ENCODE assay signal across 2 cellular contexts in the genomic region with DNA sequence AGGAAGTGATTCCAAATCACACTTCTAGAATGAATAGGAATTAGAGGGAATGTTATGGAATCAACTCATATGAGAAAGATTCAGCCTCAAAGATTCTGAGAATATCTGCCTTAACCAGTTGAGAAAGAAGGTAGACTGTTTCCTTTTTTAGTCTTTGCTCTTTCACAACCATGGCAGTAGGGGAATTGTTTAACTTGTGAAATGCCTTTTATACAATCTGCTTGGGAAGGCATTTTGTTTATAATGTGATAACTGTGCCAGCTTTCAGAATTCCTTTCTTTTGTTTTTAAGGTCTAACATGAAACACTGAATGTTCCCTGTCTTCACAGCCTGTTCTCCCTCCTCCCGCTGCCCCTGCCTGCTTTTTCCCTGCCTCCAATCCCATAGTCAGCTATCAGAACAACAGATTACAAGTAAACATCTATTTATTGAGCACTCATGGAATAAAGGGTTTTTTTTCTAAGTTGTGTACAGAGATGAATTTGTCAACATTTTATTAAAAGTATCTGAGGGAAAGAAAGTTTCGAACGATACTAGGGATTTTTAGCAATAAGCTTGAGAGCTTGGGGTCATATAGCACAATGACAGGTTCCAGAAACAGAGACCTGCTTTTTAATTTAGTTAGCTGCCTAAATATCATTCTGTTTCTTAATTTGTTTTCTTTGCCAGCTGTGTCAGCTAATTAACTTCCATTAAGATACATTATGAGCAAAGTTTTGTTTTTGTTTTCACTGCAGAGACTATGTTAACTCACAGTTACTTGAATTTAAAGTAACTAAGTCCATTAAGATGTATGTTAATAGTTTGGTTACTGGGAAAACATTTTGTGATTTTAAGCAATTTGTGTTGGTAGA.
A peak's percentile ranks its signal among the peaks of the same experiment; 100 is the strongest.
TF ChIP-seq lines count a peak whose summit lies in the region.

No MANE protein-coding gene starts in this region.

TF ChIP-seq in liver, 16 proteins besides CTCF, POLR2A, EP300 and RAD21:
- TF ChIP-seq SP1 (IDR thresholded peaks at IDR 0.05) (no peak), YY1 (IDR thresholded peaks at IDR 0.05) (peak; percentile 73), JUND (IDR thresholded peaks at IDR 0.05) (no peak), FOXA1 (IDR thresholded peaks at IDR 0.05) (no peak), HNF4G (IDR thresholded peaks at IDR 0.05) (no peak), NR2F2 (IDR thresholded peaks at IDR 0.05) (no peak), EGR1 (IDR thresholded peaks at IDR 0.05; ENCODE audit: low read depth in 2 of 2) (no peak), RXRA (IDR thresholded peaks at IDR 0.05) (no peak), TAF1 (conservative IDR thresholded peaks at IDR 0.05) (no peak), HNF4A (conservative IDR thresholded peaks at IDR 0.05) (peak in 1 of 2 donors; percentile 10)
- TF ChIP-seq, protein P1, sequence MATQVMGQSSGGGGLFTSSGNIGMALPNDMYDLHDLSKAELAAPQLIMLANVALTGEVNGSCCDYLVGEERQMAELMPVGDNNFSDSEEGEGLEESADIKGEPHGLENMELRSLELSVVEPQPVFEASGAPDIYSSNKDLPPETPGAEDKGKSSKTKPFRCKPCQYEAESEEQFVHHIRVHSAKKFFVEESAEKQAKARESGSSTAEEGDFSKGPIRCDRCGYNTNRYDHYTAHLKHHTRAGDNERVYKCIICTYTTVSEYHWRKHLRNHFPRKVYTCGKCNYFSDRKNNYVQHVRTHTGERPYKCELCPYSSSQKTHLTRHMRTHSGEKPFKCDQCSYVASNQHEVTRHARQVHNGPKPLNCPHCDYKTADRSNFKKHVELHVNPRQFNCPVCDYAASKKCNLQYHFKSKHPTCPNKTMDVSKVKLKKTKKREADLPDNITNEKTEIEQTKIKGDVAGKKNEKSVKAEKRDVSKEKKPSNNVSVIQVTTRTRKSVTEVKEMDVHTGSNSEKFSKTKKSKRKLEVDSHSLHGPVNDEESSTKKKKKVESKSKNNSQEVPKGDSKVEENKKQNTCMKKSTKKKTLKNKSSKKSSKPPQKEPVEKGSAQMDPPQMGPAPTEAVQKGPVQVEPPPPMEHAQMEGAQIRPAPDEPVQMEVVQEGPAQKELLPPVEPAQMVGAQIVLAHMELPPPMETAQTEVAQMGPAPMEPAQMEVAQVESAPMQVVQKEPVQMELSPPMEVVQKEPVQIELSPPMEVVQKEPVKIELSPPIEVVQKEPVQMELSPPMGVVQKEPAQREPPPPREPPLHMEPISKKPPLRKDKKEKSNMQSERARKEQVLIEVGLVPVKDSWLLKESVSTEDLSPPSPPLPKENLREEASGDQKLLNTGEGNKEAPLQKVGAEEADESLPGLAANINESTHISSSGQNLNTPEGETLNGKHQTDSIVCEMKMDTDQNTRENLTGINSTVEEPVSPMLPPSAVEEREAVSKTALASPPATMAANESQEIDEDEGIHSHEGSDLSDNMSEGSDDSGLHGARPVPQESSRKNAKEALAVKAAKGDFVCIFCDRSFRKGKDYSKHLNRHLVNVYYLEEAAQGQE (IDR thresholded peaks at IDR 0.05), result no peak
- TF ChIP-seq, protein P2, sequence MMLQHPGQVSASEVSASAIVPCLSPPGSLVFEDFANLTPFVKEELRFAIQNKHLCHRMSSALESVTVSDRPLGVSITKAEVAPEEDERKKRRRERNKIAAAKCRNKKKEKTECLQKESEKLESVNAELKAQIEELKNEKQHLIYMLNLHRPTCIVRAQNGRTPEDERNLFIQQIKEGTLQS (IDR thresholded peaks at IDR 0.05), result no peak
TF ChIP-seq in liver: peak in this region for 2.

TF ChIP-seq in HepG2, 621 proteins besides CTCF, POLR2A, EP300 and RAD21:
- no peak for TF ChIP-seq ZNF550 (CRISPR knock-in tag; IDR thresholded peaks at IDR 0.05; ENCODE audit: borderline replicate concordance)
- TF ChIP-seq KDM5B (CRISPR knock-in tag; IDR thresholded peaks at IDR 0.05; ENCODE audit: borderline replicate concordance), result no peak
- TF ChIP-seq, protein P3, sequence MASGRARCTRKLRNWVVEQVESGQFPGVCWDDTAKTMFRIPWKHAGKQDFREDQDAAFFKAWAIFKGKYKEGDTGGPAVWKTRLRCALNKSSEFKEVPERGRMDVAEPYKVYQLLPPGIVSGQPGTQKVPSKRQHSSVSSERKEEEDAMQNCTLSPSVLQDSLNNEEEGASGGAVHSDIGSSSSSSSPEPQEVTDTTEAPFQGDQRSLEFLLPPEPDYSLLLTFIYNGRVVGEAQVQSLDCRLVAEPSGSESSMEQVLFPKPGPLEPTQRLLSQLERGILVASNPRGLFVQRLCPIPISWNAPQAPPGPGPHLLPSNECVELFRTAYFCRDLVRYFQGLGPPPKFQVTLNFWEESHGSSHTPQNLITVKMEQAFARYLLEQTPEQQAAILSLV (CRISPR knock-in tag; IDR thresholded peaks at IDR 0.05; ENCODE audit: borderline replicate concordance), result no peak
- TF ChIP-seq, protein P4, sequence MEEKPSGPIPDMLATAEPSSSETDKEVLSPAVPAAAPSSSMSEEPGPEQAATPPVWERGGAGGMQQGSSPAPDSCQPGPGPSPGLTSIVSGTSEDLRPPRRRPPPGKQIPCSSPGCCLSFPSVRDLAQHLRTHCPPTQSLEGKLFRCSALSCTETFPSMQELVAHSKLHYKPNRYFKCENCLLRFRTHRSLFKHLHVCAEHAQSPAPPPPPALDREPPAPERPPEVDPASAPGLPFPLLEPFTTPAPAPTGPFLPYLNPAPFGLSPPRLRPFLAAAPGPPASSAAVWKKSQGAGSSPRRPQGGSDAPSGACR (CRISPR knock-in tag; IDR thresholded peaks at IDR 0.05), result no peak
- TF ChIP-seq GABPB1 (CRISPR knock-in tag; IDR thresholded peaks at IDR 0.05), result no peak
- TF ChIP-seq, protein P5, sequence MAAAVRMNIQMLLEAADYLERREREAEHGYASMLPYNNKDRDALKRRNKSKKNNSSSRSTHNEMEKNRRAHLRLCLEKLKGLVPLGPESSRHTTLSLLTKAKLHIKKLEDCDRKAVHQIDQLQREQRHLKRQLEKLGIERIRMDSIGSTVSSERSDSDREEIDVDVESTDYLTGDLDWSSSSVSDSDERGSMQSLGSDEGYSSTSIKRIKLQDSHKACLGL (CRISPR knock-in tag; IDR thresholded peaks at IDR 0.05), result no peak
- TF ChIP-seq IRX3 (CRISPR knock-in tag; IDR thresholded peaks at IDR 0.05; ENCODE audit: borderline replicate concordance, low read depth), result no peak
- TF ChIP-seq AHR (CRISPR knock-in tag; IDR thresholded peaks at IDR 0.05), result no peak
- no peak for TF ChIP-seq MED8 (CRISPR knock-in tag; IDR thresholded peaks at IDR 0.05; ENCODE audit: insufficient replicate concordance)
- no peak for TF ChIP-seq RBAK (CRISPR knock-in tag; IDR thresholded peaks at IDR 0.05)
- no peak for TF ChIP-seq FOXO1 (CRISPR knock-in tag; IDR thresholded peaks at IDR 0.05)
- no peak for TF ChIP-seq NCOA2 (CRISPR knock-in tag; IDR thresholded peaks at IDR 0.05)
- TF ChIP-seq U2AF1 (optimal IDR thresholded peaks at IDR 0.05; ENCODE audit: low read depth, low read length), result no peak
- TF ChIP-seq, protein P6, sequence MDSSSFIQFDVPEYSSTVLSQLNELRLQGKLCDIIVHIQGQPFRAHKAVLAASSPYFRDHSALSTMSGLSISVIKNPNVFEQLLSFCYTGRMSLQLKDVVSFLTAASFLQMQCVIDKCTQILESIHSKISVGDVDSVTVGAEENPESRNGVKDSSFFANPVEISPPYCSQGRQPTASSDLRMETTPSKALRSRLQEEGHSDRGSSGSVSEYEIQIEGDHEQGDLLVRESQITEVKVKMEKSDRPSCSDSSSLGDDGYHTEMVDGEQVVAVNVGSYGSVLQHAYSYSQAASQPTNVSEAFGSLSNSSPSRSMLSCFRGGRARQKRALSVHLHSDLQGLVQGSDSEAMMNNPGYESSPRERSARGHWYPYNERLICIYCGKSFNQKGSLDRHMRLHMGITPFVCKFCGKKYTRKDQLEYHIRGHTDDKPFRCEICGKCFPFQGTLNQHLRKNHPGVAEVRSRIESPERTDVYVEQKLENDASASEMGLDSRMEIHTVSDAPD (CRISPR knock-in tag; IDR thresholded peaks at IDR 0.05), result no peak
- TF ChIP-seq, protein P7, sequence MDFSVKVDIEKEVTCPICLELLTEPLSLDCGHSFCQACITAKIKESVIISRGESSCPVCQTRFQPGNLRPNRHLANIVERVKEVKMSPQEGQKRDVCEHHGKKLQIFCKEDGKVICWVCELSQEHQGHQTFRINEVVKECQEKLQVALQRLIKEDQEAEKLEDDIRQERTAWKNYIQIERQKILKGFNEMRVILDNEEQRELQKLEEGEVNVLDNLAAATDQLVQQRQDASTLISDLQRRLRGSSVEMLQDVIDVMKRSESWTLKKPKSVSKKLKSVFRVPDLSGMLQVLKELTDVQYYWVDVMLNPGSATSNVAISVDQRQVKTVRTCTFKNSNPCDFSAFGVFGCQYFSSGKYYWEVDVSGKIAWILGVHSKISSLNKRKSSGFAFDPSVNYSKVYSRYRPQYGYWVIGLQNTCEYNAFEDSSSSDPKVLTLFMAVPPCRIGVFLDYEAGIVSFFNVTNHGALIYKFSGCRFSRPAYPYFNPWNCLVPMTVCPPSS (IDR thresholded peaks at IDR 0.05), result no peak
- TF ChIP-seq, protein P8, sequence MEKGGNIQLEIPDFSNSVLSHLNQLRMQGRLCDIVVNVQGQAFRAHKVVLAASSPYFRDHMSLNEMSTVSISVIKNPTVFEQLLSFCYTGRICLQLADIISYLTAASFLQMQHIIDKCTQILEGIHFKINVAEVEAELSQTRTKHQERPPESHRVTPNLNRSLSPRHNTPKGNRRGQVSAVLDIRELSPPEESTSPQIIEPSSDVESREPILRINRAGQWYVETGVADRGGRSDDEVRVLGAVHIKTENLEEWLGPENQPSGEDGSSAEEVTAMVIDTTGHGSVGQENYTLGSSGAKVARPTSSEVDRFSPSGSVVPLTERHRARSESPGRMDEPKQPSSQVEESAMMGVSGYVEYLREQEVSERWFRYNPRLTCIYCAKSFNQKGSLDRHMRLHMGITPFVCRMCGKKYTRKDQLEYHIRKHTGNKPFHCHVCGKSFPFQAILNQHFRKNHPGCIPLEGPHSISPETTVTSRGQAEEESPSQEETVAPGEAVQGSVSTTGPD (CRISPR knock-in tag; IDR thresholded peaks at IDR 0.05), result no peak
- no peak for TF ChIP-seq SOX13 (IDR thresholded peaks at IDR 0.05)
- no peak; a peak in 1 of 4 replicates for TF ChIP-seq SOX13 (CRISPR knock-in tag; conservative IDR thresholded peaks at IDR 0.05 in 1 of 2, IDR thresholded peaks at IDR 0.05 in 1 of 2)
- TF ChIP-seq NBN (conservative IDR thresholded peaks at IDR 0.05), result no peak
- TF ChIP-seq, protein P9, sequence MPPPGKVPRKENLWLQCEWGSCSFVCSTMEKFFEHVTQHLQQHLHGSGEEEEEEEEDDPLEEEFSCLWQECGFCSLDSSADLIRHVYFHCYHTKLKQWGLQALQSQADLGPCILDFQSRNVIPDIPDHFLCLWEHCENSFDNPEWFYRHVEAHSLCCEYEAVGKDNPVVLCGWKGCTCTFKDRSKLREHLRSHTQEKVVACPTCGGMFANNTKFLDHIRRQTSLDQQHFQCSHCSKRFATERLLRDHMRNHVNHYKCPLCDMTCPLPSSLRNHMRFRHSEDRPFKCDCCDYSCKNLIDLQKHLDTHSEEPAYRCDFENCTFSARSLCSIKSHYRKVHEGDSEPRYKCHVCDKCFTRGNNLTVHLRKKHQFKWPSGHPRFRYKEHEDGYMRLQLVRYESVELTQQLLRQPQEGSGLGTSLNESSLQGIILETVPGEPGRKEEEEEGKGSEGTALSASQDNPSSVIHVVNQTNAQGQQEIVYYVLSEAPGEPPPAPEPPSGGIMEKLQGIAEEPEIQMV (CRISPR knock-in tag; IDR thresholded peaks at IDR 0.05; ENCODE audit: low read depth), result no peak
- TF ChIP-seq RAD51 (IDR thresholded peaks at IDR 0.05; ENCODE audit: borderline replicate concordance), result no peak
